ENCODE assay signal across 8 cellular contexts in the genomic region with DNA sequence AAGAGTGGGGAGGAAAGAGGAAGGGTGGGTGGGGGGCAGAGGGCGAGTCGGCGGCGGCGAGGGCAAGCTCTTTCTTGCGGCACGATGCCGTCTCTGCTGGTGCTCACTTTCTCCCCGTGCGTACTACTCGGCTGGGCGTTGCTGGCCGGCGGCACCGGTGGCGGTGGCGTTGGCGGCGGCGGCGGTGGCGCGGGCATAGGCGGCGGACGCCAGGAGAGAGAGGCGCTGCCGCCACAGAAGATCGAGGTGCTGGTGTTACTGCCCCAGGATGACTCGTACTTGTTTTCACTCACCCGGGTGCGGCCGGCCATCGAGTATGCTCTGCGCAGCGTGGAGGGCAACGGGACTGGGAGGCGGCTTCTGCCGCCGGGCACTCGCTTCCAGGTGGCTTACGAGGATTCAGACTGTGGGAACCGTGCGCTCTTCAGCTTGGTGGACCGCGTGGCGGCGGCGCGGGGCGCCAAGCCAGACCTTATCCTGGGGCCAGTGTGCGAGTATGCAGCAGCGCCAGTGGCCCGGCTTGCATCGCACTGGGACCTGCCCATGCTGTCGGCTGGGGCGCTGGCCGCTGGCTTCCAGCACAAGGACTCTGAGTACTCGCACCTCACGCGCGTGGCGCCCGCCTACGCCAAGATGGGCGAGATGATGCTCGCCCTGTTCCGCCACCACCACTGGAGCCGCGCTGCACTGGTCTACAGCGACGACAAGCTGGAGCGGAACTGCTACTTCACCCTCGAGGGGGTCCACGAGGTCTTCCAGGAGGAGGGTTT. TPM values are rescaled to one million over a fixed set of nuclear protein-coding genes. Genes with fewer than 3 reads are reported as not detected.
A peak's percentile ranks its signal among the peaks of the same experiment; 100 is the strongest.
DNase-seq lines count a peak whose midpoint lies in the region; ATAC-seq and TF ChIP-seq lines count a peak whose summit lies in the region.

No MANE protein-coding gene starts in this region.

- H3K9me3 Mint-ChIP-seq in activated naive CD4-positive, alpha-beta T cell treated with anti-CD3 and anti-CD28 coated beads for 36 hours: no peaks in the 10 kb centered on the region
- H3K9me3 Mint-ChIP-seq in central memory CD8-positive, alpha-beta T cell: no peaks in the 10 kb centered on the region

- H3K27me3 ChIP-seq in lung (ENCODE audit: control insufficient read depth, insufficient read depth): no peaks in the 10 kb centered on the region

- no peaks in the 10 kb centered on the region for H3K36me3 Mint-ChIP-seq in activated naive CD4-positive, alpha-beta T cell treated with anti-CD3 and anti-CD28 coated beads for 36 hours (ENCODE audit: low read depth)
- peaks cover 4% of the 10 kb centered on the region for H3K36me3 Mint-ChIP-seq in central memory CD8-positive, alpha-beta T cell (ENCODE audit: insufficient read depth)

- 1% methylated on average over 69 to 75 of the region's 75 CpGs for WGBS in lung, 2 donors
- under 1% methylated on average over 75 of the region's 75 CpGs for WGBS in urinary bladder

- H3K27ac ChIP-seq in lung (ENCODE audit: low read depth in 1 of 2, low read length in 1 of 2): peak overlapping the region in 1 of 2 donors; percentile 57
- no peak overlapping the region for H3K27ac ChIP-seq in urinary bladder (ENCODE audit: low read depth)

- H3K27ac Mint-ChIP-seq in activated naive CD4-positive, alpha-beta T cell treated with anti-CD3 and anti-CD28 coated beads for 36 hours: no peak overlapping the region
- H3K27ac Mint-ChIP-seq in central memory CD8-positive, alpha-beta T cell (ENCODE audit: low read depth): no peak overlapping the region

- peaks cover 26% of the 10 kb centered on the region for H3K4me1 Mint-ChIP-seq in activated naive CD4-positive, alpha-beta T cell treated with anti-CD3 and anti-CD28 coated beads for 36 hours (ENCODE audit: low read depth)
- peaks cover 13% of the 10 kb centered on the region for H3K4me1 Mint-ChIP-seq in central memory CD8-positive, alpha-beta T cell

- intact Hi-C loops in activated naive CD4-positive, alpha-beta T cell treated with anti-CD3 and anti-CD28 coated beads for 36 hours (cut with micrococcal nuclease): loop anchor here (5.0 kb wide), 1 partner anchor 1225 kb away; a partner anchor contains a TSS

- H3K4me3 Mint-ChIP-seq in activated naive CD4-positive, alpha-beta T cell treated with anti-CD3 and anti-CD28 coated beads for 36 hours: peak overlapping the region; percentile 27
- peak overlapping the region; percentile 59 for H3K4me3 Mint-ChIP-seq in central memory CD8-positive, alpha-beta T cell

- peaks cover 0 to 2% of the 10 kb centered on the region in 2 donors for H3K9me3 ChIP-seq in lung (ENCODE audit: control insufficient read depth in 2 of 2, insufficient read depth in 1 of 2, low read length in 1 of 2)

- H3K4me3 ChIP-seq in lung: peak overlapping the region; percentile 62
- H3K4me3 ChIP-seq in urinary bladder (ENCODE audit: low read depth, low read length): peak overlapping the region; percentile 36

- H3K36me3 ChIP-seq in lung (ENCODE audit: control insufficient read depth in 2 of 2, insufficient read depth in 2 of 2, low read length in 2 of 2) (no peaks in the 10 kb centered on the region), urinary bladder (ENCODE audit: insufficient read depth) (no peaks in the 10 kb centered on the region)

- H3K27me3 Mint-ChIP-seq in activated naive CD4-positive, alpha-beta T cell treated with anti-CD3 and anti-CD28 coated beads for 36 hours (ENCODE audit: low read depth): peaks cover 66% of the 10 kb centered on the region
- peaks cover 78% of the 10 kb centered on the region for H3K27me3 Mint-ChIP-seq in central memory CD8-positive, alpha-beta T cell

- CTCF ChIA-PET in activated naive CD4-positive, alpha-beta T cell treated with anti-CD3 and anti-CD28 coated beads for 36 hours (lab: Charles Lee): no interaction called here

- no peak for ATAC-seq in central memory CD8-positive, alpha-beta T cell (replicated peaks; ENCODE audit: extremely low read depth, poor library complexity, severe bottlenecking)
- no peak for ATAC-seq in lung (ENCODE audit: insufficient read depth, low FRiP score)
- ATAC-seq in HG03432 (IDR thresholded peaks at IDR 0.05; ENCODE audit: unreplicated experiment): no peak

- H3K4me1 ChIP-seq in lung (ENCODE audit: control insufficient read depth in 2 of 2, insufficient read depth in 2 of 2, low read length in 2 of 2) (peaks cover 0 to 10% of the 10 kb centered on the region in 2 donors), urinary bladder (ENCODE audit: insufficient read depth) (no peaks in the 10 kb centered on the region)

- TF ChIP-seq CTCF in lung (IDR thresholded peaks at IDR 0.05; ENCODE audit: control extremely low read depth, extremely low read depth): no peak

- DNase-seq in activated naive CD4-positive, alpha-beta T cell treated with anti-CD3 and anti-CD28 coated beads for 36 hours: no peak
- no peak for DNase-seq in activated naive CD4-positive, alpha-beta T cell (lab: John Stamatoyannopoulos, UW)
- DNase-seq in central memory CD8-positive, alpha-beta T cell (ENCODE audit: low spot score in 2 of 2): no peak
- no peak for DNase-seq in lung (ENCODE audit: low spot score)
- no peak for DNase-seq in NCI-H345 treated with DMSO at 0.1 percent for 48 hours (lab: John Stamatoyannopoulos, UW; ENCODE audit: unreplicated experiment)
- DNase-seq in activated gamma-delta T cell (lab: John Stamatoyannopoulos, UW): no peak

RNA-seq across cellular contexts. Expression of a gene that starts 0.8 kb away (rescaled TPM):
- total RNA-seq in activated naive CD4-positive, alpha-beta T cell treated with anti-CD3 and anti-CD28 coated beads for 36 hours: under 1 TPM; 0.10 to 0.12 TPM
- 10 to 100 TPM; 13.7 to 86.9 TPM for total RNA-seq in lung
- 1 to 10 TPM; 3.9 to 4.0 TPM for polyA plus RNA-seq in lung
- 21.7 TPM for total RNA-seq in urinary bladder
- polyA plus RNA-seq in urinary bladder: 1.8 TPM

Comparison
In these comparisons a context has a peak if more than half of its experiments do, and no peak if none do; other contexts are left out.
1. RNA of a gene that starts 0.8 kb away (total RNA-seq): 13.7 to 86.9 TPM in lung and 21.7 TPM in urinary bladder (single experiment); 0.10 to 0.12 TPM in activated naive CD4-positive, alpha-beta T cell treated with anti-CD3 and anti-CD28 coated beads for 36 hours; every median in the first group is over 10 times any median in the second.